9 cellular contexts compared by ENCODE assay signal in the genomic region with DNA sequence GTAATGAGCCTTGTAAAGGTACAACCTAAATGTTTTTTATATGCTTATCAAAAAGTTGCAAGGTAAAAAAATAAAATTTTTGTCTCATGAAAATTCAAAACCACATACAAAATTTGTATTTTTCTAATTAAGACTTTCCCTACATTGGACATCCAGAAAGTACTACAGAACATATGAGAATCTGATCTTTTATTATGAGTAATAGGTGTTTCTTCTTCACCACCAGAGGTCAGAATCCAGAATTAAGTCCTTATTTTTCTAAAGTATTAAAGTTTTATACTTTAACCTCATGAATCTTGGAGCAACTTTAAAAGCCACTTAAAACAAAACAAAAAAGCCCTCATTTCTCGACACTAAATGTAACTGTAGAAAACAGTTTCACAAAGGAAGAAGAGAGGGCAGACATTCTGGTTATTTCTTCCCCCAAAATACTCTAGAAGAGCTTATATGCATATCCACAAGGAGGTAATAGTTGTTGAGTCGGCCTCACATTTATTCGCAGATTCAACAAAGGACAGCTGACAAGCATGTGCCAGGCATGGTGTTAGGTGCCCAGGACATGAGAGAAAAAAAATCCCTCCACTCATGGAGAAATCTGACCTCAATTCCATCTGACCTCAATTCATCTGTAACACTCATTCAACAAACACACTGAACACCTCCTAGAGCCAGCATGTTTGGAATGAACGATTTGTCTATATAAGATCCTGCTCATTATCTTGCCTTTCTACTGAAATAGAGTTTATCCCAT.
DNase-seq lines count a peak whose midpoint lies in the region; ATAC-seq and TF ChIP-seq lines count a peak whose summit lies in the region.
"Had no signal": no experiment of that assay in that cellular context is flagged by ENCODE, and none has a peak within 500 bp of the region (broad histone marks: within the 10 kb centered on the region; RNA-seq: fewer than 3 reads in every experiment).

No MANE protein-coding gene starts in this region.

- no peak overlapping the region for H3K4me2 ChIP-seq in neuronal stem cell (ENCODE audit: insufficient read depth, low read length, poor library complexity, severe bottlenecking)

- TF ChIP-seq CTCF in LNCAP (IDR thresholded peaks at IDR 0.05): peak; percentile 46; the same call in 1 of the 2 replicates

- H3K9me3 Mint-ChIP-seq in activated CD8-positive, alpha-beta memory T cell treated with anti-CD3 and anti-CD28 coated beads, Interleukin-2, amount 10 ng/mL, durations not matched to agents 7 days and 5 days (ENCODE audit: low read depth): no peaks in the 10 kb centered on the region
- no peaks in the 10 kb centered on the region for H3K9me3 Mint-ChIP-seq in effector memory CD8-positive, alpha-beta T cell
- H3K9me3 Mint-ChIP-seq in stimulated activated naive CD8-positive, alpha-beta T cell treated with anti-CD3 and anti-CD28 coated beads, Interleukin-15, Interleukin-2, amounts not matched to agents 100 ng/mL and 50 ng/mL, for 24 hours: no peaks in the 10 kb centered on the region

- peak overlapping the region; percentile 49 for H3K4me3 Mint-ChIP-seq in activated CD8-positive, alpha-beta memory T cell treated with anti-CD3 and anti-CD28 coated beads, Interleukin-2, amount 10 ng/mL, durations not matched to agents 7 days and 5 days
- peak overlapping the region; percentile 3 to 32 for H3K4me3 Mint-ChIP-seq in effector memory CD8-positive, alpha-beta T cell
- peak overlapping the region; percentile 67 for H3K4me3 Mint-ChIP-seq in stimulated activated naive CD8-positive, alpha-beta T cell treated with anti-CD3 and anti-CD28 coated beads, Interleukin-15, Interleukin-2, amounts not matched to agents 100 ng/mL and 50 ng/mL, for 24 hours
- H3K4me3 Mint-ChIP-seq: B cell had no signal

- no peak overlapping the region for H2BK15ac ChIP-seq in neuronal stem cell (ENCODE audit: low read length)

- H3K14ac ChIP-seq in neuronal stem cell (ENCODE audit: low read length): no peak overlapping the region

- peak; percentile 47 for DNase-seq in activated CD8-positive, alpha-beta memory T cell treated with anti-CD3 and anti-CD28 coated beads, Interleukin-2, amount 10 ng/mL, durations not matched to agents 7 days and 5 days
- DNase-seq in activated CD8-positive, alpha-beta memory T cell treated with anti-CD3 and anti-CD28 coated beads for 24 hours: no peak
- DNase-seq in effector memory CD8-positive, alpha-beta T cell: no peak
- DNase-seq in hypothalamus (lab: John Stamatoyannopoulos, UW) (no peak), neuronal stem cell (ENCODE audit: low spot score) (no peak)

- H3K27ac ChIP-seq in neuronal stem cell (replicated peaks; ENCODE audit: low read length): no peak overlapping the region

- H3K79me1 ChIP-seq in neuronal stem cell (ENCODE audit: low read depth, low read length): no peaks in the 10 kb centered on the region

- H4K8ac ChIP-seq in neuronal stem cell (ENCODE audit: low read depth, low read length): no peak overlapping the region

- no CpG with 5 or more reads among the region's 4 CpGs for WGBS in neuronal stem cell (ENCODE audit: extremely low coverage in 2 of 2, insufficient read length in 2 of 2, insufficient replicate concordance in 1 of 2), 2 donors

- peaks cover 0 to 2% of the 10 kb centered on the region in 2 donors for H3K4me1 ChIP-seq in neuronal stem cell (ENCODE audit: control insufficient read depth in 2 of 2, insufficient read depth in 1 of 2, low read depth in 1 of 2, low read length in 2 of 2)

- peaks cover 67% of the 10 kb centered on the region for H3K4me1 Mint-ChIP-seq in activated CD8-positive, alpha-beta memory T cell treated with anti-CD3 and anti-CD28 coated beads, Interleukin-2, amount 10 ng/mL, durations not matched to agents 7 days and 5 days
- H3K4me1 Mint-ChIP-seq in effector memory CD8-positive, alpha-beta T cell (ENCODE audit: low read depth in 2 of 2): peaks cover 38 to 69% of the 10 kb centered on the region in 2 donors
- H3K4me1 Mint-ChIP-seq in stimulated activated naive CD8-positive, alpha-beta T cell treated with anti-CD3 and anti-CD28 coated beads, Interleukin-15, Interleukin-2, amounts not matched to agents 100 ng/mL and 50 ng/mL, for 24 hours (ENCODE audit: low read depth): peaks cover 71% of the 10 kb centered on the region

- no peak overlapping the region for H2AFZ ChIP-seq in neuronal stem cell (ENCODE audit: low read length)

- H2AK5ac ChIP-seq in neuronal stem cell (ENCODE audit: low read depth, low read length): no peak overlapping the region

- no peak overlapping the region for H3K9ac ChIP-seq in neuronal stem cell (ENCODE audit: low read depth, low read length, poor library complexity)

- no peak overlapping the region for H3K4ac ChIP-seq in neuronal stem cell (ENCODE audit: low read length)

- H2BK12ac ChIP-seq in neuronal stem cell (ENCODE audit: low read length): no peak overlapping the region

- CTCF ChIA-PET in activated CD8-positive, alpha-beta memory T cell treated with anti-CD3 and anti-CD28 coated beads, Interleukin-2, amount 10 ng/mL, durations not matched to agents 7 days and 5 days (lab: Charles Lee): interaction anchor here (0.6 to 3.7 kb wide), 8 partner anchors 10 to 387 kb away, joined by 3 to 13 read pairs (median 4); a partner anchor contains a TSS

- no peaks in the 10 kb centered on the region for H3K9me3 ChIP-seq in neuronal stem cell (replicated peaks in 1 of 2; ENCODE audit: control insufficient read depth in 2 of 2, insufficient read depth in 1 of 2, low read depth in 1 of 2, low read length in 2 of 2)

- H3K27ac Mint-ChIP-seq in activated CD8-positive, alpha-beta memory T cell treated with anti-CD3 and anti-CD28 coated beads, Interleukin-2, amount 10 ng/mL, durations not matched to agents 7 days and 5 days: peak overlapping the region; percentile 82
- peak overlapping the region in 1 of 2 donors; percentile 49 for H3K27ac Mint-ChIP-seq in effector memory CD8-positive, alpha-beta T cell
- peak overlapping the region; percentile 61 for H3K27ac Mint-ChIP-seq in stimulated activated naive CD8-positive, alpha-beta T cell treated with anti-CD3 and anti-CD28 coated beads, Interleukin-15, Interleukin-2, amounts not matched to agents 100 ng/mL and 50 ng/mL, for 24 hours
- H3K27ac Mint-ChIP-seq: B cell had no signal

- H2BK5ac ChIP-seq in neuronal stem cell (ENCODE audit: low read length): no peak overlapping the region

- H3K36me3 ChIP-seq in neuronal stem cell (replicated peaks in 1 of 2; ENCODE audit: control insufficient read depth in 2 of 2, insufficient read depth in 2 of 2, low read length in 2 of 2): no peaks in the 10 kb centered on the region

- peaks cover 16% of the 10 kb centered on the region for H3K36me3 Mint-ChIP-seq in activated CD8-positive, alpha-beta memory T cell treated with anti-CD3 and anti-CD28 coated beads, Interleukin-2, amount 10 ng/mL, durations not matched to agents 7 days and 5 days
- no peaks in the 10 kb centered on the region for H3K36me3 Mint-ChIP-seq in effector memory CD8-positive, alpha-beta T cell (ENCODE audit: insufficient read depth)
- H3K36me3 Mint-ChIP-seq in stimulated activated naive CD8-positive, alpha-beta T cell treated with anti-CD3 and anti-CD28 coated beads, Interleukin-15, Interleukin-2, amounts not matched to agents 100 ng/mL and 50 ng/mL, for 24 hours (ENCODE audit: low read depth): no peaks in the 10 kb centered on the region

- H3K23ac ChIP-seq in neuronal stem cell (ENCODE audit: low read depth, low read length, poor library complexity): no peak overlapping the region

- H2BK120ac ChIP-seq in neuronal stem cell (ENCODE audit: low read depth, low read length): no peak overlapping the region

- H3K4me3 ChIP-seq in neuronal stem cell (ENCODE audit: low read length in 2 of 2): no peak overlapping the region

- ATAC-seq in activated CD8-positive, alpha-beta memory T cell treated with anti-CD3 and anti-CD28 coated beads, Interleukin-2, amount 10 ng/mL, durations not matched to agents 7 days and 5 days: peak; percentile 67
- peak; percentile 42 for ATAC-seq in effector memory CD8-positive, alpha-beta T cell (replicated peaks)
- ATAC-seq in HG02981 (IDR thresholded peaks at IDR 0.05; ENCODE audit: unreplicated experiment): no peak

- no peak overlapping the region for H3K18ac ChIP-seq in neuronal stem cell (ENCODE audit: low read length)

- no peaks in the 10 kb centered on the region for H3K27me3 ChIP-seq in neuronal stem cell (ENCODE audit: control insufficient read depth in 3 of 3, insufficient read depth in 3 of 3, low read depth in 1 of 3, low read length in 3 of 3)

- no peak overlapping the region for H4K91ac ChIP-seq in neuronal stem cell (ENCODE audit: low read depth, low read length, poor library complexity)

- no peaks in the 10 kb centered on the region for H3K27me3 Mint-ChIP-seq in activated CD8-positive, alpha-beta memory T cell treated with anti-CD3 and anti-CD28 coated beads, Interleukin-2, amount 10 ng/mL, durations not matched to agents 7 days and 5 days
- H3K27me3 Mint-ChIP-seq in effector memory CD8-positive, alpha-beta T cell: no peaks in the 10 kb centered on the region
- no peaks in the 10 kb centered on the region for H3K27me3 Mint-ChIP-seq in stimulated activated naive CD8-positive, alpha-beta T cell treated with anti-CD3 and anti-CD28 coated beads, Interleukin-15, Interleukin-2, amounts not matched to agents 100 ng/mL and 50 ng/mL, for 24 hours
- H3K27me3 Mint-ChIP-seq: B cell had no signal
